20 cellular contexts compared by ENCODE assay signal in genomic region chr17:4326608-4327007, GRCh38.
"Had no signal": no experiment of that assay in that cellular context is flagged by ENCODE, and none has a peak within 500 bp of the region (broad histone marks: within the 10 kb centered on the region; RNA-seq: fewer than 3 reads in every experiment).

No MANE protein-coding gene starts in this region.

- H3K4me1 ChIP-seq: upper lobe of right lung had no signal

- FAIRE-seq: small intestine had no signal

- H3K4me3 ChIP-seq: adrenal gland, body of pancreas, coronary artery, gastroesophageal sphincter, heart right ventricle, upper lobe of right lung had no signal

- H3K27me3 ChIP-seq: adrenal gland, body of pancreas, gastroesophageal sphincter, heart right ventricle, upper lobe of right lung had no signal

- H3K9me3 ChIP-seq: body of pancreas, gastroesophageal sphincter, upper lobe of right lung had no signal

- H3K36me3 ChIP-seq: adrenal gland, gastroesophageal sphincter, heart right ventricle, upper lobe of right lung had no signal

- H3K4me3 Mint-ChIP-seq: activated CD4-positive, alpha-beta memory T cell treated with anti-CD3 and anti-CD28 coated beads, Interleukin-2, amount 10 ng/mL, durations not matched to agents 7 days and 5 days; activated CD4-positive, alpha-beta T cell treated with anti-CD3 and anti-CD28 coated beads for 36 hours; activated naive CD4-positive, alpha-beta T cell treated with anti-CD3 and anti-CD28 coated beads, Interleukin-2, amount 50 U/mL, for 24 hours; activated T-cell treated with anti-CD3 and anti-CD28 coated beads, Interleukin-2, amount 50 U/mL, for 4 hours; central memory CD8-positive, alpha-beta T cell; memory B cell; natural killer cell treated with Interleukin-12 subunit alpha and Interleukin-12 subunit beta and Interleukin-15 and Interleukin-18, amount 100 ng/mL, for 72 hours; stimulated activated naive CD8-positive, alpha-beta T cell treated with anti-CD3 and anti-CD28 coated beads, Interleukin-15, Interleukin-2, amounts not matched to agents 100 ng/mL and 50 ng/mL, for 24 hours; T-helper 1 cell treated with Interleukin-12 subunit alpha and Interleukin-12 subunit beta and Interleukin-4 antibody, amounts not matched to agents 30 μg/mL and 1 μg/mL, for 36 hours had no signal

- H3K27ac Mint-ChIP-seq: activated CD4-positive, alpha-beta memory T cell treated with anti-CD3 and anti-CD28 coated beads, Interleukin-2, amount 10 ng/mL, durations not matched to agents 7 days and 5 days; activated CD4-positive, alpha-beta T cell treated with anti-CD3 and anti-CD28 coated beads for 36 hours; activated naive CD4-positive, alpha-beta T cell treated with anti-CD3 and anti-CD28 coated beads, Interleukin-2, amount 50 U/mL, for 24 hours; memory B cell; natural killer cell treated with Interleukin-12 subunit alpha and Interleukin-12 subunit beta and Interleukin-15 and Interleukin-18, amount 100 ng/mL, for 72 hours; stimulated activated naive CD8-positive, alpha-beta T cell treated with anti-CD3 and anti-CD28 coated beads, Interleukin-15, Interleukin-2, amounts not matched to agents 100 ng/mL and 50 ng/mL, for 24 hours; T-helper 1 cell treated with Interleukin-12 subunit alpha and Interleukin-12 subunit beta and Interleukin-4 antibody, amounts not matched to agents 30 μg/mL and 1 μg/mL, for 36 hours had no signal

- DNase-seq: activated CD4-positive, alpha-beta memory T cell treated with anti-CD3 and anti-CD28 coated beads, Interleukin-2, amount 10 ng/mL, durations not matched to agents 7 days and 5 days; activated CD4-positive, alpha-beta T cell treated with anti-CD3 and anti-CD28 coated beads for 36 hours; activated effector memory CD4-positive, alpha-beta T cell treated with anti-CD3 and anti-CD28 coated beads, Interleukin-2, amount 50 U/mL, for 16 hours; activated T-cell treated with anti-CD3 and anti-CD28 coated beads, Interleukin-2, amount 50 U/mL, for 4 hours; adrenal gland; body of pancreas; heart right ventricle; left colon; posterior cingulate gyrus; small intestine; upper lobe of right lung; WERI-Rb-1 had no signal

- H3K27ac ChIP-seq: adrenal gland, body of pancreas, coronary artery, gastroesophageal sphincter, upper lobe of right lung, WERI-Rb-1 had no signal

- H3K9me3 Mint-ChIP-seq: central memory CD8-positive, alpha-beta T cell; memory B cell; natural killer cell treated with Interleukin-12 subunit alpha and Interleukin-12 subunit beta and Interleukin-15 and Interleukin-18, amount 100 ng/mL, for 72 hours had no signal

- H3K27me3 Mint-ChIP-seq: activated CD4-positive, alpha-beta memory T cell treated with anti-CD3 and anti-CD28 coated beads, Interleukin-2, amount 10 ng/mL, durations not matched to agents 7 days and 5 days; activated CD4-positive, alpha-beta T cell treated with anti-CD3 and anti-CD28 coated beads for 36 hours; activated naive CD4-positive, alpha-beta T cell treated with anti-CD3 and anti-CD28 coated beads, Interleukin-2, amount 50 U/mL, for 24 hours; central memory CD8-positive, alpha-beta T cell; memory B cell; natural killer cell treated with Interleukin-12 subunit alpha and Interleukin-12 subunit beta and Interleukin-15 and Interleukin-18, amount 100 ng/mL, for 72 hours; stimulated activated naive CD8-positive, alpha-beta T cell treated with anti-CD3 and anti-CD28 coated beads, Interleukin-15, Interleukin-2, amounts not matched to agents 100 ng/mL and 50 ng/mL, for 24 hours had no signal
